ENCODE assay signal across 24 cellular contexts in the genomic region with DNA sequence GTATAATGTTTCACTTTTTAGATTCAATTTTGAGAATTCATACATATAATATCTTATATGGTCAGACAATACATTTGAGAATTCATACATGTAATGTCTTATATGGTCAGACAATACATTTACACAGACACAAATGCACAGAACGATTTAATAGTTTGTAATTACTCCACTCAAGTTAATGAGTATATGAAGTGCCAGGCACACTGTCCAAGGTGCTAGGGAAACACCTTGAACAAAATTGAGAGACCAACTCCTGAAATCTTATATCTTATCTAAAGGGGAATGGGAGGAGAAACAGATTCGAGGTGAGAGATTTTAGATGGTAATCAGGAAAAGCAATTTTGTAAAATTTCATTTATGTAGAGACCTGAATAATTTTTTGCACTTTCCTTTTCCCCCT.
DNase-seq lines count a peak whose midpoint lies in the region; ATAC-seq and TF ChIP-seq lines count a peak whose summit lies in the region.
"Had no signal": no experiment of that assay in that cellular context is flagged by ENCODE, and none has a peak within 500 bp of the region (broad histone marks: within the 10 kb centered on the region; RNA-seq: fewer than 3 reads in every experiment).

No MANE protein-coding gene starts in this region.

- no peaks in the 10 kb centered on the region for H3F3A ChIP-seq in GM23338 (replicated peaks; ENCODE audit: low read depth)

- H4K20me1 ChIP-seq in GM23338 (replicated peaks; ENCODE audit: insufficient read depth) = no peaks in the 10 kb centered on the region
- H4K20me1 ChIP-seq: BLaER1 had no signal

- ATAC-seq in GM23338 (no peak), HG03139 (IDR thresholded peaks at IDR 0.05; ENCODE audit: unreplicated experiment) (no peak)
- ATAC-seq: GM12878 had no signal

- H3K27me3 Mint-ChIP-seq in GM23338 (ENCODE audit: insufficient read depth, low read depth, poor library complexity) = no peaks in the 10 kb centered on the region
- H3K27me3 Mint-ChIP-seq in activated naive CD8-positive, alpha-beta T cell treated with anti-CD3 and anti-CD28 coated beads for 36 hours = no peaks in the 10 kb centered on the region
- H3K27me3 Mint-ChIP-seq: CD4-positive, alpha-beta memory T cell; CD4-positive, CD25-positive, alpha-beta regulatory T cell; CD8-positive, alpha-beta memory T cell had no signal

- TF ChIP-seq CTCF in GM23338 (conservative IDR thresholded peaks at IDR 0.05; ENCODE audit: low read depth in 2 of 2) (no peak), HEK293 (tag by site-specific recombination; IDR thresholded peaks at IDR 0.05) (no peak)

- no peaks in the 10 kb centered on the region for H3K9me3 Mint-ChIP-seq in GM23338
- no peaks in the 10 kb centered on the region for H3K9me3 Mint-ChIP-seq in activated naive CD8-positive, alpha-beta T cell treated with anti-CD3 and anti-CD28 coated beads for 36 hours

- POLR2A ChIA-PET in HEK293 (lab: Yijun Ruan, JAX) = no interaction called here

- no peaks in the 10 kb centered on the region for H3K36me3 ChIP-seq in GM23338 (ENCODE audit: insufficient read depth)
- no peaks in the 10 kb centered on the region for H3K36me3 ChIP-seq in HEK293 (ENCODE audit: control insufficient read depth in 2 of 2, insufficient read depth in 1 of 2, low read length in 2 of 2)
- H3K36me3 ChIP-seq: BE2C, BLaER1 had no signal

- H3K27ac Mint-ChIP-seq in GM23338 = no peak overlapping the region
- no peak overlapping the region for H3K27ac Mint-ChIP-seq in activated naive CD8-positive, alpha-beta T cell treated with anti-CD3 and anti-CD28 coated beads for 36 hours
- H3K27ac Mint-ChIP-seq: CD14-positive monocyte; CD4-positive, alpha-beta memory T cell; CD4-positive, CD25-positive, alpha-beta regulatory T cell; CD8-positive, alpha-beta memory T cell had no signal

- no peak overlapping the region for H2AFZ ChIP-seq in GM23338

- H3K4me1 Mint-ChIP-seq in GM23338 = peaks cover 9% of the 10 kb centered on the region; the same call in 2 of the 3 replicates
- H3K4me1 Mint-ChIP-seq in activated naive CD8-positive, alpha-beta T cell treated with anti-CD3 and anti-CD28 coated beads for 36 hours = no peaks in the 10 kb centered on the region
- H3K4me1 Mint-ChIP-seq: CD14-positive monocyte; CD4-positive, alpha-beta memory T cell; CD4-positive, CD25-positive, alpha-beta regulatory T cell; CD8-positive, alpha-beta memory T cell had no signal

- H3K79me2 ChIP-seq in GM23338 (replicated peaks; ENCODE audit: insufficient read depth) = no peaks in the 10 kb centered on the region

- CTCF ChIA-PET in HEK293 (lab: Yijun Ruan, JAX) = no interaction called here

- no peaks in the 10 kb centered on the region for H3K27me3 ChIP-seq in GM23338 (ENCODE audit: insufficient read depth)
- H3K27me3 ChIP-seq: BE2C, BLaER1 had no signal

- H3K4me3 ChIP-seq in GM23338 (no peak overlapping the region), HEK293 (ENCODE audit: low read depth, low read length) (no peak overlapping the region)
- H3K4me3 ChIP-seq: BLaER1, GM12878 had no signal

- no peaks in the 10 kb centered on the region for H3K9me2 ChIP-seq in GM23338 (ENCODE audit: insufficient read depth)

- H3K4me1 ChIP-seq in GM23338 (ENCODE audit: insufficient read depth) (peaks cover 4% of the 10 kb centered on the region; the same call in 1 of the 2 replicates), HEK293 (ENCODE audit: control insufficient read depth, insufficient read depth, low read length) (no peaks in the 10 kb centered on the region)
- H3K4me1 ChIP-seq: BE2C, BLaER1 had no signal

- H3K36me3 Mint-ChIP-seq in GM23338 (ENCODE audit: low read depth) = no peaks in the 10 kb centered on the region
- no peaks in the 10 kb centered on the region for H3K36me3 Mint-ChIP-seq in activated naive CD8-positive, alpha-beta T cell treated with anti-CD3 and anti-CD28 coated beads for 36 hours
- H3K36me3 Mint-ChIP-seq: CD14-positive monocyte; CD4-positive, alpha-beta memory T cell; CD4-positive, CD25-positive, alpha-beta regulatory T cell; CD8-positive, alpha-beta memory T cell had no signal

- no peak overlapping the region for H3K27ac ChIP-seq in GM23338 (ENCODE audit: low read depth)
- no peak overlapping the region for H3K27ac ChIP-seq in HEK293 (ENCODE audit: extremely low read depth, low read depth, low read length)
- H3K27ac ChIP-seq: BLaER1 had no signal

- no peak overlapping the region for H3K4me3 Mint-ChIP-seq in GM23338
- no peak overlapping the region for H3K4me3 Mint-ChIP-seq in activated naive CD8-positive, alpha-beta T cell treated with anti-CD3 and anti-CD28 coated beads for 36 hours
- H3K4me3 Mint-ChIP-seq: CD14-positive monocyte; CD4-positive, alpha-beta memory T cell; CD4-positive, CD25-positive, alpha-beta regulatory T cell; CD8-positive, alpha-beta memory T cell had no signal

- DNase-seq in GM23338 (ENCODE audit: low spot score) (no peak), NCI-H69 (lab: John Stamatoyannopoulos, UW) (peak; percentile 62), retina (no peak)
- no peak for DNase-seq in activated naive CD8-positive, alpha-beta T cell treated with anti-CD3 and anti-CD28 coated beads for 36 hours
- DNase-seq: 8988T; ACHN; BE2C; C1 segment of cervical spinal cord; CD4-positive, alpha-beta memory T cell; CD4-positive, CD25-positive, alpha-beta regulatory T cell; CD8-positive, alpha-beta memory T cell; COR-L47; DMS 273 treated with DMSO at 0.1 percent for 48 hours; DMS153; DMS53; DMS79; DND-41; EL; GDM1 had no signal

- no peaks in the 10 kb centered on the region for H3K9me3 ChIP-seq in HEK293 (ENCODE audit: control insufficient read depth, insufficient read depth, low read depth, low read length)
- H3K9me3 ChIP-seq: BE2C, BLaER1 had no signal

- H3K4me2 ChIP-seq in GM23338 = no peak overlapping the region
- H3K4me2 ChIP-seq: BLaER1 had no signal

TF ChIP-seq in GM23338, 12 proteins besides CTCF, POLR2A, EP300 and RAD21:
- TF ChIP-seq, protein P1, sequence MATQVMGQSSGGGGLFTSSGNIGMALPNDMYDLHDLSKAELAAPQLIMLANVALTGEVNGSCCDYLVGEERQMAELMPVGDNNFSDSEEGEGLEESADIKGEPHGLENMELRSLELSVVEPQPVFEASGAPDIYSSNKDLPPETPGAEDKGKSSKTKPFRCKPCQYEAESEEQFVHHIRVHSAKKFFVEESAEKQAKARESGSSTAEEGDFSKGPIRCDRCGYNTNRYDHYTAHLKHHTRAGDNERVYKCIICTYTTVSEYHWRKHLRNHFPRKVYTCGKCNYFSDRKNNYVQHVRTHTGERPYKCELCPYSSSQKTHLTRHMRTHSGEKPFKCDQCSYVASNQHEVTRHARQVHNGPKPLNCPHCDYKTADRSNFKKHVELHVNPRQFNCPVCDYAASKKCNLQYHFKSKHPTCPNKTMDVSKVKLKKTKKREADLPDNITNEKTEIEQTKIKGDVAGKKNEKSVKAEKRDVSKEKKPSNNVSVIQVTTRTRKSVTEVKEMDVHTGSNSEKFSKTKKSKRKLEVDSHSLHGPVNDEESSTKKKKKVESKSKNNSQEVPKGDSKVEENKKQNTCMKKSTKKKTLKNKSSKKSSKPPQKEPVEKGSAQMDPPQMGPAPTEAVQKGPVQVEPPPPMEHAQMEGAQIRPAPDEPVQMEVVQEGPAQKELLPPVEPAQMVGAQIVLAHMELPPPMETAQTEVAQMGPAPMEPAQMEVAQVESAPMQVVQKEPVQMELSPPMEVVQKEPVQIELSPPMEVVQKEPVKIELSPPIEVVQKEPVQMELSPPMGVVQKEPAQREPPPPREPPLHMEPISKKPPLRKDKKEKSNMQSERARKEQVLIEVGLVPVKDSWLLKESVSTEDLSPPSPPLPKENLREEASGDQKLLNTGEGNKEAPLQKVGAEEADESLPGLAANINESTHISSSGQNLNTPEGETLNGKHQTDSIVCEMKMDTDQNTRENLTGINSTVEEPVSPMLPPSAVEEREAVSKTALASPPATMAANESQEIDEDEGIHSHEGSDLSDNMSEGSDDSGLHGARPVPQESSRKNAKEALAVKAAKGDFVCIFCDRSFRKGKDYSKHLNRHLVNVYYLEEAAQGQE (IDR thresholded peaks at IDR 0.05; ENCODE audit: unreplicated experiment) = peak; percentile 33
- TF ChIP-seq POLR2AphosphoS5 (IDR thresholded peaks at IDR 0.05; ENCODE audit: low read depth) = no peak
TF ChIP-seq in GM23338: peak in this region for 1.

TF ChIP-seq in HEK293, 187 proteins besides CTCF, POLR2A, EP300 and RAD21:
- TF ChIP-seq, protein P1 (tag by site-specific recombination; IDR thresholded peaks at IDR 0.05) = peak; percentile 54; the same call in 1 of the 2 replicates
- TF ChIP-seq RBAK (tag by site-specific recombination; IDR thresholded peaks at IDR 0.05) = no peak
TF ChIP-seq in HEK293: peak in this region for 1.
